Comparison of ENCODE assay signal across 22 cellular contexts in the genomic region with DNA sequence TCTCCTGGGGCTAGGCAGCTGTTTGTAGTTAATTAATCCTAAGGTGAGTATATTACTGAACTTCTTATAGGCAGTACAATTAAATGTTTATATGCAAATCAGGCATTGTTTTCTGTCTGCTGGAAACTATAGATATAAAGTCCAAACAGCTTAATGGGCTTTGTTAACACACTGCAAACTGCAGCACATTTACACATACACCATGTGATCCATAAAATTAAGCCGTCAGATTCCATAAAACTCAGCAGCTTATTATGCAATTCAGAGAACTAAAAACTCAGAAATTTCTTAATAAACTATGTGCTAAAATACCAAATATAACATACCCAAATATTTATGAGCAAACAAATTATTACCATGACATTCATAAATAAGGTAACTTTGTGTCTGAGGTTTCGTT. TPM values are rescaled to one million over a fixed set of nuclear protein-coding genes. Genes with fewer than 3 reads are reported as not detected.
A peak's percentile ranks its signal among the peaks of the same experiment; 100 is the strongest.
DNase-seq lines count a peak whose midpoint lies in the region; ATAC-seq, FAIRE-seq and TF ChIP-seq lines count a peak whose summit lies in the region.
"Had no signal": no experiment of that assay in that cellular context is flagged by ENCODE, and none has a peak within 500 bp of the region (broad histone marks: within the 10 kb centered on the region; RNA-seq: fewer than 3 reads in every experiment).

No MANE protein-coding gene starts in this region.

- H3K9me3 Mint-ChIP-seq in central memory CD8-positive, alpha-beta T cell = no peaks in the 10 kb centered on the region
- H3K9me3 Mint-ChIP-seq: activated naive CD8-positive, alpha-beta T cell treated with anti-CD3 and anti-CD28 coated beads, Interleukin-2, amount 10 ng/mL, durations not matched to agents 7 days and 5 days had no signal

- H3K4me3 Mint-ChIP-seq in central memory CD8-positive, alpha-beta T cell = peak overlapping the region; percentile 42
- H3K4me3 Mint-ChIP-seq: activated naive CD8-positive, alpha-beta T cell treated with anti-CD3 and anti-CD28 coated beads, Interleukin-2, amount 10 ng/mL, durations not matched to agents 7 days and 5 days had no signal

- ATAC-seq in DND-41 (ENCODE audit: insufficient read depth, low read depth) = no peak
- ATAC-seq in central memory CD8-positive, alpha-beta T cell (replicated peaks; ENCODE audit: extremely low read depth, poor library complexity, severe bottlenecking) = no peak
- ATAC-seq: GM12878 had no signal

- TF ChIP-seq CTCF in DND-41 (IDR thresholded peaks at IDR 0.05; ENCODE audit: borderline replicate concordance, extremely low read depth, low read length, poor library complexity, severe bottlenecking) = no peak
- TF ChIP-seq CTCF in LNCaP clone FGC (IDR thresholded peaks at IDR 0.05; ENCODE audit: control insufficient read depth, extremely low read depth, insufficient read depth) = no peak
- no peak for TF ChIP-seq CTCF in osteoblast (IDR thresholded peaks at IDR 0.05; ENCODE audit: extremely low read depth, low read depth, low read length)
- no peak for TF ChIP-seq CTCF in foreskin fibroblast (IDR thresholded peaks at IDR 0.05; ENCODE audit: low read depth, low read length)

- no peaks in the 10 kb centered on the region for H3K9me3 ChIP-seq in DND-41 (ENCODE audit: insufficient read depth, low read length, severe bottlenecking)
- H3K9me3 ChIP-seq in osteoblast (ENCODE audit: low read depth, low read length) = no peaks in the 10 kb centered on the region
- H3K9me3 ChIP-seq: BE2C, left ventricle myocardium inferior, ovary, SJSA1 had no signal

- peaks cover 37% of the 10 kb centered on the region for H3K4me1 ChIP-seq in DND-41 (ENCODE audit: insufficient read depth, low read length)
- peaks cover 23% of the 10 kb centered on the region for H3K4me1 ChIP-seq in osteoblast (ENCODE audit: insufficient read depth, low read length)
- H3K4me1 ChIP-seq: BE2C, SJSA1 had no signal

- H3K4me1 Mint-ChIP-seq in central memory CD8-positive, alpha-beta T cell = peaks cover 76% of the 10 kb centered on the region

- H3K79me2 ChIP-seq in DND-41 (ENCODE audit: insufficient read depth, low read length) (peaks cover 100% of the 10 kb centered on the region), osteoblast (ENCODE audit: insufficient read depth, low read length) (peaks cover 100% of the 10 kb centered on the region)

- 0 out of 2 replicates have a peak overlapping the region, but pooled peaks have one; percentile 3 for H3K4me2 ChIP-seq in DND-41 (ENCODE audit: insufficient read depth, low read length)
- H3K4me2 ChIP-seq in osteoblast (ENCODE audit: insufficient read depth, low read length) = no peak overlapping the region

- peaks cover 32% of the 10 kb centered on the region for H3K36me3 Mint-ChIP-seq in central memory CD8-positive, alpha-beta T cell (ENCODE audit: insufficient read depth)

- H3K27me3 Mint-ChIP-seq in central memory CD8-positive, alpha-beta T cell = no peaks in the 10 kb centered on the region
- H3K27me3 Mint-ChIP-seq: activated naive CD8-positive, alpha-beta T cell treated with anti-CD3 and anti-CD28 coated beads, Interleukin-2, amount 10 ng/mL, durations not matched to agents 7 days and 5 days had no signal

- DNase-seq in DND-41 (no peak), LNCaP clone FGC (ENCODE audit: low read depth) (no peak), osteoblast (ENCODE audit: insufficient read length, low spot score, missing footprints) (peak; percentile 66), AG08396 (ENCODE audit: low spot score) (no peak), foreskin fibroblast (no peak), H54 (ENCODE audit: insufficient read length, low spot score) (no peak)
- DNase-seq in central memory CD8-positive, alpha-beta T cell (ENCODE audit: low spot score in 2 of 2) = no peak
- DNase-seq: activated CD4-positive, CD25-positive, alpha-beta regulatory T cell treated with anti-CD3 and anti-CD28 coated beads, Interleukin-2, amount 50 U/mL, for 72 hours; activated naive CD8-positive, alpha-beta T cell treated with anti-CD3 and anti-CD28 coated beads, Interleukin-2, amount 10 ng/mL, durations not matched to agents 7 days and 5 days; BE2C; dermis blood vessel endothelial cell; left ventricle myocardium inferior; NCI-H2171 treated with DMSO at 0.1 percent for 48 hours; NCI-H82; ovary; stimulated activated CD4-positive, alpha-beta T cell treated with anti-CD3 and anti-CD28 coated beads, Interleukin-2, amount 100 ng/mL, for 24 hours; T1000 had no signal

- H4K20me1 ChIP-seq in DND-41 (ENCODE audit: insufficient read depth, low read length) (peaks cover 93% of the 10 kb centered on the region), osteoblast (ENCODE audit: insufficient read depth, low read length) (peaks cover 81% of the 10 kb centered on the region)

- H3K36me3 ChIP-seq in DND-41 (ENCODE audit: insufficient read depth, low read length) (peaks cover 53% of the 10 kb centered on the region), osteoblast (ENCODE audit: insufficient read depth, low read length) (peaks cover 16% of the 10 kb centered on the region)
- H3K36me3 ChIP-seq: ovary had no signal

- no peak overlapping the region for H2AFZ ChIP-seq in DND-41 (ENCODE audit: low read depth, low read length)
- no peak overlapping the region for H2AFZ ChIP-seq in osteoblast (ENCODE audit: low read length)

- no peak for FAIRE-seq in H54 (lab: Jason Lieb, UNC)
- FAIRE-seq: bronchial epithelial cell, G401.6, GM12878 had no signal

- no peak overlapping the region for H3K4me3 ChIP-seq in DND-41 (ENCODE audit: low read depth in 1 of 2, low read length in 2 of 2)
- 0 out of 2 replicates have a peak overlapping the region, but pooled peaks have one; percentile 13 for H3K4me3 ChIP-seq in LNCaP clone FGC (ENCODE audit: low read depth, low read length)
- H3K4me3 ChIP-seq in osteoblast (ENCODE audit: insufficient read depth, low read length) = no peak overlapping the region
- no peak overlapping the region for H3K4me3 ChIP-seq in foreskin fibroblast (ENCODE audit: low read depth in 1 of 2, low read length in 2 of 2)
- H3K4me3 ChIP-seq: GM12878, left ventricle myocardium inferior, ovary, SJSA1 had no signal

- peak overlapping the region; percentile 50 for H3K27ac Mint-ChIP-seq in central memory CD8-positive, alpha-beta T cell (ENCODE audit: low read depth)

- H3K27me3 ChIP-seq in DND-41 (ENCODE audit: insufficient read depth, low read length, poor library complexity) (no peaks in the 10 kb centered on the region), osteoblast (ENCODE audit: insufficient read depth, low read length) (no peaks in the 10 kb centered on the region)
- H3K27me3 ChIP-seq: BE2C, ovary, SJSA1 had no signal

- no peak overlapping the region for H3K27ac ChIP-seq in DND-41 (ENCODE audit: low read length)
- H3K27ac ChIP-seq in osteoblast (ENCODE audit: low read depth, low read length) = no peak overlapping the region
- H3K27ac ChIP-seq: epithelial cell of prostate, left ventricle myocardium inferior, ovary, SJSA1 had no signal

- no peak overlapping the region for H3K9ac ChIP-seq in DND-41 (ENCODE audit: low read depth, low read length)

- TF ChIP-seq POLR2A in H54 (IDR thresholded peaks at IDR 0.05; ENCODE audit: low read depth, low read length) = no peak

RNA-seq across cellular contexts. Expression of gene SF3B1, which starts 7.6 kb away (rescaled TPM):
- total RNA-seq in osteoblast = 241 and 253 TPM in 2 replicates

RNA-seq across cellular contexts. Expression of gene COQ10B, which starts 26.1 kb away (rescaled TPM):
- 43.9 and 48.1 TPM in 2 replicates for total RNA-seq in osteoblast
